8 cellular contexts compared by ENCODE assay signal in genomic region chr9:128684065-128684324, GRCh38. TPM values are rescaled to one million over a fixed set of nuclear protein-coding genes. Genes with fewer than 3 reads are reported as not detected.
DNase-seq lines count a peak whose midpoint lies in the region; ATAC-seq and TF ChIP-seq lines count a peak whose summit lies in the region.

No MANE protein-coding gene starts in this region.

- H3K9me3 ChIP-seq in mammary epithelial cell (replicated peaks; ENCODE audit: insufficient read depth, low read length) (no peaks in the 10 kb centered on the region), mucosa of stomach (ENCODE audit: control insufficient read depth, low read length) (no peaks in the 10 kb centered on the region)

- intact Hi-C loops in mammary epithelial cell (cut with micrococcal nuclease) = loop anchor here (1.0 to 5.0 kb wide), 3 partner anchors 27 to 88 kb away; partner anchors contain the start of genes DYNC2I2 and ZER1

- 0% methylated on average over 1 of the region's 3 CpGs for WGBS in mammary epithelial cell (ENCODE audit: low coverage, missing lambda C conversion rate)

- in situ Hi-C loops in mammary epithelial cell (cut with MboI; ENCODE audit: low sequenced_read_pairs in 2 of 2) = no loop called here

- DNase-seq in AG04449 (ENCODE audit: low read depth, low spot score) (no peak), mammary epithelial cell (no peak), HK-2 (ENCODE audit: unreplicated experiment) (no peak)
- no peak for DNase-seq in stimulated activated CD4-positive, alpha-beta T cell treated with anti-CD3 and anti-CD28 coated beads, Interleukin-15, amount 100 ng/mL, for 24 hours

- H2AFZ ChIP-seq in mammary epithelial cell (ENCODE audit: low read depth, low read length) = peak overlapping the region; percentile 55

- dilution Hi-C loops in mammary epithelial cell (cut with HindIII; ENCODE audit: low sequenced_read_pairs) = no loop called here

- H3K4me3 ChIP-seq in AG04449 (ENCODE audit: low read depth, low read length) (peak overlapping the region; percentile 74), mammary epithelial cell (replicated peaks in 1 of 3; ENCODE audit: insufficient read depth in 1 of 3, low read depth in 2 of 3, low read length in 3 of 3) (peak overlapping the region; percentile 73 to 80 (median 78)), mucosa of stomach (ENCODE audit: low read length) (peak overlapping the region; percentile 72)

- H4K20me1 ChIP-seq in mammary epithelial cell (ENCODE audit: insufficient read depth, low read length) = no peaks in the 10 kb centered on the region

- CTCF ChIA-PET in AG04449 (lab: Yijun Ruan, JAX) (interaction anchor here (1.1 to 2.6 kb wide), 5 partner anchors 18 to 246 kb away, joined by 3 to 11 read pairs (median 4); partner anchors contain the start of gene PKN3), mammary epithelial cell (lab: Charles Lee; ENCODE audit: low non-redundant PET) (interaction anchor here (0.6 kb wide), 1 partner anchor 48 kb away, joined by 3 read pairs; no protein-coding TSS in a partner anchor)

- POLR2A ChIA-PET in AG04449 (lab: Yijun Ruan, JAX) = interaction anchor here (0.5 to 1.6 kb wide), 4 partner anchors 26 to 384 kb away, joined by 3 to 7 read pairs (median 4); no protein-coding TSS in a partner anchor

- H3K4me2 ChIP-seq in mammary epithelial cell (ENCODE audit: insufficient read depth, low read depth, low read length) = peak overlapping the region; percentile 75

- ATAC-seq in HG02938 (IDR thresholded peaks at IDR 0.05; ENCODE audit: unreplicated experiment) (peak; percentile 7), HG02981 (IDR thresholded peaks at IDR 0.05; ENCODE audit: unreplicated experiment) (no peak), GM18519 (IDR thresholded peaks at IDR 0.05; ENCODE audit: low FRiP score, unreplicated experiment) (no peak)

- H3K27me3 ChIP-seq in mammary epithelial cell (ENCODE audit: insufficient read depth, low read length) (no peaks in the 10 kb centered on the region), mucosa of stomach (ENCODE audit: control insufficient read depth, insufficient read depth, low read length) (no peaks in the 10 kb centered on the region)

- peak overlapping the region; percentile 96 for H3K27ac ChIP-seq in mammary epithelial cell (ENCODE audit: insufficient read depth, low read depth, low read length)

- no peaks in the 10 kb centered on the region for H3K36me3 ChIP-seq in mammary epithelial cell (ENCODE audit: insufficient read depth, low read length)
- H3K36me3 ChIP-seq in mucosa of stomach (ENCODE audit: control insufficient read depth, insufficient read depth, low read length) = no peaks in the 10 kb centered on the region

- H3K79me2 ChIP-seq in mammary epithelial cell (ENCODE audit: insufficient read depth, low read length) = peaks cover 64% of the 10 kb centered on the region

- TF ChIP-seq CTCF in AG04449 (IDR thresholded peaks at IDR 0.05; ENCODE audit: insufficient read depth, low read length, missing control alignments) (no peak), mammary epithelial cell (conservative IDR thresholded peaks at IDR 0.05 in 1 of 2, IDR thresholded peaks at IDR 0.05 in 1 of 2; ENCODE audit: extremely low read depth in 1 of 2, insufficient read depth in 1 of 2, low read depth in 1 of 2, low read length in 2 of 2) (no peak)

- peaks cover 29% of the 10 kb centered on the region for H3K4me1 ChIP-seq in mammary epithelial cell (ENCODE audit: insufficient read depth, low read length)
- H3K4me1 ChIP-seq in mucosa of stomach (ENCODE audit: control insufficient read depth, insufficient read depth, low read length) = peaks cover 38% of the 10 kb centered on the region

- H3K9ac ChIP-seq in mammary epithelial cell (ENCODE audit: insufficient read depth, low read length) (peak overlapping the region; percentile 99), mucosa of stomach (ENCODE audit: low read length) (peak overlapping the region; percentile 97)

- BruUV-seq in mammary epithelial cell (replicated peaks; lab: Mats Ljungman, UMichigan) = TSS peak; percentile 81

RNA-seq across cellular contexts. Expression of gene SET, which starts 5.0 kb away (rescaled TPM):
- total RNA-seq in mammary epithelial cell = 100 to 1,000 TPM; 282 to 484 TPM
- polyA plus RNA-seq in mammary epithelial cell = 136 TPM
- polyA minus RNA-seq in mammary epithelial cell = 116 TPM

RNA-seq across cellular contexts. Expression of gene PKN3, which starts 18.3 kb away (rescaled TPM):
- 1 to 10 TPM in 1 of 2 donors, under 1 TPM in 1; 0.33 to 2.1 TPM for total RNA-seq in mammary epithelial cell
- polyA plus RNA-seq in mammary epithelial cell = 2.1 TPM
- polyA minus RNA-seq in mammary epithelial cell = 0.41 TPM

RNA-seq across cellular contexts. Expression of gene DYNC2I2, which starts 27.3 kb away (rescaled TPM):
- total RNA-seq in mammary epithelial cell = 10 to 100 TPM; 28.5 to 54.4 TPM
- polyA plus RNA-seq in mammary epithelial cell = 60.7 TPM
- 46.9 TPM for polyA minus RNA-seq in mammary epithelial cell

RNA-seq across cellular contexts. Expression of gene ZDHHC12, which starts 39.9 kb away (rescaled TPM):
- 10 to 100 TPM; 30.0 to 61.3 TPM for total RNA-seq in mammary epithelial cell
- polyA plus RNA-seq in mammary epithelial cell = 96.6 TPM
- polyA minus RNA-seq in mammary epithelial cell = 24.7 TPM
